In genomic region chr5:32585446-32586250, GRCh38 we compare ENCODE assay signal across 8 cellular contexts. TPM values are rescaled to one million over a fixed set of nuclear protein-coding genes. Genes with fewer than 3 reads are reported as not detected.
A peak's percentile ranks its signal among the peaks of the same experiment; 100 is the strongest.
DNase-seq lines count a peak whose midpoint lies in the region; ATAC-seq and TF ChIP-seq lines count a peak whose summit lies in the region.

Gene SUB1 (plus strand): TSS chr5:32585557. CDS start chr5:32588513, 2,956 bp downstream.

- intact Hi-C loops in transverse colon (cut with DNase I; ENCODE audit: low total_unique reads): loop anchor here (5.0 kb wide), 1 partner anchor 88 kb away; no protein-coding TSS in a partner anchor

- H3K4ac ChIP-seq in trophoblast cell (ENCODE audit: low read depth, low read length): peak within 1 kb of the TSS; percentile 85

- WGBS in trophoblast cell (ENCODE audit: extremely low coverage, insufficient coverage, insufficient read length): no CpG with 5 or more reads among the region's 86 CpGs
- WGBS in transverse colon (ENCODE audit: low coverage in 1 of 2), 2 donors: 0% methylated on average over 66 of the region's 86 CpGs; no CpG with 5 or more reads in 1 of the 2 donors

- no peaks in the 10 kb centered on the region for H3K27me3 ChIP-seq in cardiac muscle cell
- no peaks in the 10 kb centered on the region for H3K27me3 ChIP-seq in trophoblast cell (ENCODE audit: insufficient read depth, low read length)
- H3K27me3 ChIP-seq in transverse colon: no peaks in the 10 kb centered on the region

- H3K9me3 ChIP-seq in cardiac muscle cell (ENCODE audit: low read depth): no peaks in the 10 kb centered on the region
- no peaks in the 10 kb centered on the region for H3K9me3 ChIP-seq in trophoblast cell (ENCODE audit: insufficient read depth, low read depth, low read length)
- H3K9me3 ChIP-seq in transverse colon: peaks cover 0 to 7% of the 10 kb centered on the region in 2 donors

- TF ChIP-seq POLR2A in transverse colon (IDR thresholded peaks at IDR 0.05): peak; percentile 87

- H2BK5ac ChIP-seq in trophoblast cell (ENCODE audit: low read depth, low read length, poor library complexity): peak within 1 kb of the TSS; percentile 84

- H2BK12ac ChIP-seq in trophoblast cell (ENCODE audit: low read length): no peak within 1 kb of the TSS

- peak within 1 kb of the TSS; percentile 92 for H3K9ac ChIP-seq in trophoblast cell (ENCODE audit: low read length)

- peak; percentile 47 for ATAC-seq in HG02763 (IDR thresholded peaks at IDR 0.05; ENCODE audit: unreplicated experiment)

- no peak for TF ChIP-seq EP300 in transverse colon (IDR thresholded peaks at IDR 0.05; ENCODE audit: low read depth)

- peak within 1 kb of the TSS; percentile 59 for H3K4me2 ChIP-seq in trophoblast cell (ENCODE audit: low read length)

- H2AFZ ChIP-seq in trophoblast cell (ENCODE audit: insufficient read depth, low read length, poor library complexity): peak within 1 kb of the TSS; percentile 74

- H3K14ac ChIP-seq in trophoblast cell (ENCODE audit: low read length): peak within 1 kb of the TSS; percentile 89

- peak within 1 kb of the TSS; percentile 87 for H4K91ac ChIP-seq in trophoblast cell (ENCODE audit: low read depth, low read length)

- peak; percentile 96 for DNase-seq in GM12865 (ENCODE audit: low read depth)
- peak; percentile 94 to 97 (median 96) for DNase-seq in NCI-H1417 (lab: John Stamatoyannopoulos, UW)
- DNase-seq in SW 1271 (lab: John Stamatoyannopoulos, UW): peak; percentile 81 to 92
- DNase-seq in activated naive CD8-positive, alpha-beta T cell treated with anti-CD3 and anti-CD28 coated beads, Interleukin-2, amount 50 U/mL, for 16 hours (ENCODE audit: low read depth, low spot score): peak; percentile 88
- DNase-seq in cardiac muscle cell (ENCODE audit: low read depth in 1 of 2, low spot score in 1 of 2): peak; percentile 94 to 96
- peak; percentile 91 to 95 for DNase-seq in trophoblast cell
- peak; percentile 95 for DNase-seq in transverse colon

- peak within 1 kb of the TSS; percentile 95 for H3K4me3 ChIP-seq in GM12865 (ENCODE audit: low read depth, low read length)
- peak within 1 kb of the TSS; percentile 97 for H3K4me3 ChIP-seq in cardiac muscle cell
- peak within 1 kb of the TSS; percentile 97 for H3K4me3 ChIP-seq in trophoblast cell (ENCODE audit: low read depth, low read length)
- H3K4me3 ChIP-seq in transverse colon: peak within 1 kb of the TSS; percentile 83 to 100 (median 94)

- H2BK120ac ChIP-seq in trophoblast cell (ENCODE audit: insufficient read depth, low read length, poor library complexity): peak within 1 kb of the TSS; percentile 80

- H3K36me3 ChIP-seq in cardiac muscle cell (peaks cover 19% of the 10 kb centered on the region), trophoblast cell (ENCODE audit: control insufficient read depth in 1 of 2, insufficient read depth in 2 of 2, low read length in 2 of 2) (peaks cover 6 to 8% of the 10 kb centered on the region in 2 experiments), transverse colon (no peaks in the 10 kb centered on the region)

- H3K27ac ChIP-seq in cardiac muscle cell (peak within 1 kb of the TSS; percentile 100), trophoblast cell (ENCODE audit: low read depth, low read length) (peak within 1 kb of the TSS; percentile 86), transverse colon (peak within 1 kb of the TSS; percentile 99 to 100 (median 99))

- peak within 1 kb of the TSS; percentile 89 for H4K8ac ChIP-seq in trophoblast cell (ENCODE audit: low read depth, low read length)

- in situ Hi-C loops in transverse colon (cut with MboI; ENCODE audit: low pct_ligation_motif_present in 1 of 4, low pct_unique_long_range_greater_than_20kb in 1 of 4, low sequenced_read_pairs in 3 of 4): loop anchor here in 1 of 4 donors (25.0 kb wide), 1 partner anchor 348 kb away; no protein-coding TSS in a partner anchor

- peaks cover 6% of the 10 kb centered on the region for H3K79me1 ChIP-seq in trophoblast cell (ENCODE audit: low read length)

- peak within 1 kb of the TSS; percentile 82 for H4K12ac ChIP-seq in trophoblast cell (ENCODE audit: low read depth, low read length)

- no peak within 1 kb of the TSS for H3K23ac ChIP-seq in trophoblast cell (ENCODE audit: low read length)

- peak within 1 kb of the TSS; percentile 67 for H2AK5ac ChIP-seq in trophoblast cell (ENCODE audit: low read length)

- H3K18ac ChIP-seq in trophoblast cell (ENCODE audit: low read length): peak within 1 kb of the TSS; percentile 87

- peaks cover 10% of the 10 kb centered on the region for H3K79me2 ChIP-seq in trophoblast cell (ENCODE audit: control insufficient read depth, insufficient read depth, low read length, poor library complexity)

- no peak for TF ChIP-seq CTCF in GM12865 (IDR thresholded peaks at IDR 0.05; ENCODE audit: insufficient read depth, low read depth, low read length, missing control alignments)
- TF ChIP-seq CTCF in cardiac muscle cell (IDR thresholded peaks at IDR 0.05; ENCODE audit: low read depth, low read length): no peak
- TF ChIP-seq CTCF in transverse colon (IDR thresholded peaks at IDR 0.05): no peak

- H3K4me1 ChIP-seq in cardiac muscle cell (ENCODE audit: low read depth) (peaks cover 10% of the 10 kb centered on the region), trophoblast cell (ENCODE audit: control insufficient read depth in 1 of 2, insufficient read depth in 2 of 2, low read length in 2 of 2) (no peaks in the 10 kb centered on the region), transverse colon (peaks cover 9 to 40% (median 16%) of the 10 kb centered on the region in 4 donors)

RNA-seq across cellular contexts. Expression of gene SUB1, which starts in this region (rescaled TPM):
- total RNA-seq in cardiac muscle cell: 118 and 135 TPM in 2 replicates
- 415 and 445 TPM in 2 replicates for polyA plus RNA-seq in cardiac muscle cell
- polyA plus RNA-seq in trophoblast cell (2013): 473 and 483 TPM in 2 replicates
- total RNA-seq in transverse colon: 100 to 1,000 TPM in 1 of 4 donors, 10 to 100 TPM in 3; 30.3 to 126 (median 78.8) TPM

Comparison
In these comparisons a context has a peak if more than half of its experiments do, and no peak if none do; other contexts are left out.
1. Peak in every context shown above with its lines: DNase-seq, ATAC-seq, H3K4me3 ChIP-seq and H3K27ac ChIP-seq.